39 cellular contexts compared by ENCODE assay signal in the genomic region with DNA sequence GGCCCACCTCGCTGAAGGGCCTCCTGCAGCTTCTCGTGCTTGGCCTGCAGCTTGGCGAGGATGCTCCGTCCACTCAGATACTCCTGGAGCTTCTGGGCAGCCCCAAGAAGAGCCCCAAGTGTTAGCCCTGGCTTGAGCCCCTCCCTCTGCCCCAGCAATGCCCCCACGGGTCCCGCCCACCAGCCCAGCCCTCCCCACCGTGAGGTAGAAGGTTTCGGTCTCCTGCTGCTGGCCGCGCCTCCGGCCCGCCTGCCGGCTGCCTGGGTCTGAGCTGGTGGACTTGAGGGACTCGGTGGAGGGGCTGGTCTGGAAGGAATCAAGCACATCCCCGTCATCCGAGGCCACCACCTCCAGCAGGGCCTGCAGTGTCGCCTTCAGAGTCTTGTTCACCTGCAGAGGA. TPM values are rescaled to one million over a fixed set of nuclear protein-coding genes. Genes with fewer than 3 reads are reported as not detected.
"Had no signal": no experiment of that assay in that cellular context is flagged by ENCODE, and none has a peak within 500 bp of the region (broad histone marks: within the 10 kb centered on the region; RNA-seq: fewer than 3 reads in every experiment).

No MANE protein-coding gene starts in this region.

- H3K4me3 Mint-ChIP-seq: activated CD4-positive, alpha-beta memory T cell treated with anti-CD3 and anti-CD28 coated beads, Interleukin-2, amount 10 ng/mL, durations not matched to agents 7 days and 5 days; activated CD4-positive, alpha-beta T cell treated with anti-CD3 and anti-CD28 coated beads for 36 hours; activated CD4-positive, alpha-beta T cell treated with anti-CD3 and anti-CD28 coated beads, Interleukin-2, amount 10 ng/mL, durations not matched to agents 7 days and 5 days; activated CD8-positive, alpha-beta memory T cell treated with anti-CD3 and anti-CD28 coated beads, Interleukin-2, amount 10 ng/mL, durations not matched to agents 7 days and 5 days; activated CD8-positive, alpha-beta T cell treated with anti-CD3 and anti-CD28 coated beads, Interleukin-2, amount 10 ng/mL, durations not matched to agents 7 days and 5 days; activated naive CD4-positive, alpha-beta T cell treated with anti-CD3 and anti-CD28 coated beads for 36 hours; activated naive CD8-positive, alpha-beta T cell treated with anti-CD3 and anti-CD28 coated beads for 36 hours; activated T-cell treated with anti-CD3 and anti-CD28 coated beads, Interleukin-2, amount 50 U/mL, for 4 hours; activated T-cell treated with anti-CD3 and anti-CD28 coated beads, Interleukin-2, amount 50 U/mL, for 72 hours; activated T-helper 1 cell treated with anti-CD3 and anti-CD28 coated beads, Interleukin-12 subunit alpha, Interleukin-12 subunit beta, Interleukin-2, Interleukin-4 antibody, amounts not matched to agents 30 ng/mL and 10 ng/mL and 1 ng/mL, durations not matched to agents 14 hours and 24 hours and 36 hours; activated T-helper 17 cell treated with anti-CD3 and anti-CD28 coated beads, Interleukin-2, amount 50 U/mL, for 72 hours; T-helper 1 cell treated with Interleukin-12 subunit alpha and Interleukin-12 subunit beta and Interleukin-4 antibody, amounts not matched to agents 30 μg/mL and 1 μg/mL, for 36 hours; T-helper 2 cell treated with Interferon-gamma antibody and Interleukin-4, amounts not matched to agents 5 μg/mL and 100 μg/mL, for 36 hours; WTC11 had no signal

- H3K36me3 ChIP-seq: adrenal gland, brain microvascular endothelial cell, breast epithelium had no signal

- H3K9me3 ChIP-seq: adrenal gland, body of pancreas, breast epithelium had no signal

- H3K27me3 Mint-ChIP-seq: activated CD4-positive, alpha-beta memory T cell treated with anti-CD3 and anti-CD28 coated beads, Interleukin-2, amount 10 ng/mL, durations not matched to agents 7 days and 5 days; activated CD4-positive, alpha-beta T cell treated with anti-CD3 and anti-CD28 coated beads for 36 hours; activated CD4-positive, alpha-beta T cell treated with anti-CD3 and anti-CD28 coated beads, Interleukin-2, amount 10 ng/mL, durations not matched to agents 7 days and 5 days; activated CD8-positive, alpha-beta memory T cell treated with anti-CD3 and anti-CD28 coated beads, Interleukin-2, amount 10 ng/mL, durations not matched to agents 7 days and 5 days; activated naive CD8-positive, alpha-beta T cell treated with anti-CD3 and anti-CD28 coated beads for 36 hours; activated T-helper 17 cell treated with anti-CD3 and anti-CD28 coated beads, Interleukin-2, amount 50 U/mL, for 72 hours had no signal

- H3K4me1 Mint-ChIP-seq: activated CD8-positive, alpha-beta memory T cell treated with anti-CD3 and anti-CD28 coated beads, Interleukin-2, amount 10 ng/mL, durations not matched to agents 7 days and 5 days; activated T-helper 17 cell treated with anti-CD3 and anti-CD28 coated beads, Interleukin-2, amount 50 U/mL, for 72 hours; WTC11 had no signal

- H3K27ac ChIP-seq: adrenal gland, body of pancreas, brain microvascular endothelial cell, breast epithelium, VCaP had no signal

- H3K4me3 ChIP-seq: adrenal gland, body of pancreas, breast epithelium had no signal

- ATAC-seq: activated CD4-positive, alpha-beta T cell treated with anti-CD3 and anti-CD28 coated beads for 36 hours; activated CD4-positive, CD25-positive, alpha-beta regulatory T cell treated with anti-CD3 and anti-CD28 coated beads, Interleukin-2, amount 50 U/mL, for 24 hours; activated CD8-positive, alpha-beta memory T cell treated with anti-CD3 and anti-CD28 coated beads, Interleukin-2, amount 10 ng/mL, durations not matched to agents 7 days and 5 days; activated CD8-positive, alpha-beta T cell treated with anti-CD3 and anti-CD28 coated beads, Interleukin-2, amount 10 ng/mL, durations not matched to agents 7 days and 5 days; activated naive CD4-positive, alpha-beta T cell treated with anti-CD3 and anti-CD28 coated beads, Interleukin-2, amount 50 U/mL, for 72 hours; activated T-cell treated with anti-CD3 and anti-CD28 coated beads, Interleukin-2, amount 50 U/mL, for 4 hours; activated T-cell treated with anti-CD3 and anti-CD28 coated beads, Interleukin-2, amount 50 U/mL, for 72 hours; activated T-helper 17 cell treated with anti-CD3 and anti-CD28 coated beads, Interleukin-2, amount 50 U/mL, for 72 hours; body of pancreas; WTC11 had no signal

- H3K4me1 ChIP-seq: adrenal gland, body of pancreas, breast epithelium had no signal

- H3K27me3 ChIP-seq: body of pancreas, brain microvascular endothelial cell had no signal

- H3K27ac Mint-ChIP-seq: activated CD4-positive, alpha-beta memory T cell treated with anti-CD3 and anti-CD28 coated beads, Interleukin-2, amount 10 ng/mL, durations not matched to agents 7 days and 5 days; activated CD4-positive, alpha-beta T cell treated with anti-CD3 and anti-CD28 coated beads for 36 hours; activated CD8-positive, alpha-beta memory T cell treated with anti-CD3 and anti-CD28 coated beads, Interleukin-2, amount 10 ng/mL, durations not matched to agents 7 days and 5 days; activated naive CD4-positive, alpha-beta T cell treated with anti-CD3 and anti-CD28 coated beads for 36 hours; activated naive CD4-positive, alpha-beta T cell treated with anti-CD3 and anti-CD28 coated beads, Interleukin-2, amount 50 U/mL, for 72 hours; activated naive CD8-positive, alpha-beta T cell treated with anti-CD3 and anti-CD28 coated beads for 36 hours; activated T-cell treated with anti-CD3 and anti-CD28 coated beads, Interleukin-2, amount 50 U/mL, for 72 hours; activated T-helper 1 cell treated with anti-CD3 and anti-CD28 coated beads, Interleukin-12 subunit alpha, Interleukin-12 subunit beta, Interleukin-2, Interleukin-4 antibody, amounts not matched to agents 30 ng/mL and 10 ng/mL and 1 ng/mL, durations not matched to agents 14 hours and 24 hours and 36 hours; activated T-helper 17 cell treated with anti-CD3 and anti-CD28 coated beads, Interleukin-2, amount 50 U/mL, for 72 hours; T-helper 1 cell treated with Interleukin-12 subunit alpha and Interleukin-12 subunit beta and Interleukin-4 antibody, amounts not matched to agents 30 μg/mL and 1 μg/mL, for 36 hours; T-helper 2 cell treated with Interferon-gamma antibody and Interleukin-4, amounts not matched to agents 5 μg/mL and 100 μg/mL, for 36 hours; WTC11 had no signal

- DNase-seq: activated CD4-positive, alpha-beta memory T cell treated with anti-CD3 and anti-CD28 coated beads, Interleukin-2, amount 10 ng/mL, durations not matched to agents 7 days and 5 days; activated CD4-positive, alpha-beta T cell treated with anti-CD3 and anti-CD28 coated beads for 1 hour; activated CD4-positive, alpha-beta T cell treated with anti-CD3 and anti-CD28 coated beads for 36 hours; activated CD4-positive, alpha-beta T cell treated with anti-CD3 and anti-CD28 coated beads for 48 hours; activated CD4-positive, alpha-beta T cell treated with anti-CD3 and anti-CD28 coated beads, Interleukin-2, amount 10 ng/mL, durations not matched to agents 7 days and 5 days; activated CD4-positive, alpha-beta T cell treated with anti-CD3 and anti-CD28 coated beads, Interleukin-2, amount 50 U/mL, for 48 hours; activated CD4-positive, CD25-positive, alpha-beta regulatory T cell; activated CD8-positive, alpha-beta memory T cell treated with anti-CD3 and anti-CD28 coated beads for 24 hours; activated CD8-positive, alpha-beta memory T cell treated with anti-CD3 and anti-CD28 coated beads, Interleukin-2, amount 10 ng/mL, durations not matched to agents 7 days and 5 days; activated CD8-positive, alpha-beta memory T cell treated with anti-CD3 and anti-CD28 coated beads, Interleukin-2, amount 50 U/mL, for 48 hours; activated CD8-positive, alpha-beta T cell treated with anti-CD3 and anti-CD28 coated beads, Interleukin-2, amount 10 ng/mL, durations not matched to agents 7 days and 5 days; activated effector memory CD4-positive, alpha-beta T cell treated with anti-CD3 and anti-CD28 coated beads, Interleukin-2, amount 50 U/mL, for 16 hours; activated gamma-delta T cell treated with Interleukin-2 at 50 U/mL for 16 hours; activated naive CD4-positive, alpha-beta T cell; activated naive CD4-positive, alpha-beta T cell treated with anti-CD3 and anti-CD28 coated beads for 36 hours; activated naive CD4-positive, alpha-beta T cell treated with anti-CD3 and anti-CD28 coated beads, Interleukin-2, amount 50 U/mL, for 16 hours; activated naive CD8-positive, alpha-beta T cell treated with anti-CD3 and anti-CD28 coated beads for 36 hours; activated T-cell treated with anti-CD3 and anti-CD28 coated beads, Interleukin-2, amount 50 U/mL, for 1 hour; activated T-cell treated with anti-CD3 and anti-CD28 coated beads, Interleukin-2, amount 50 U/mL, for 4 hours; activated T-cell treated with anti-CD3 and anti-CD28 coated beads, Interleukin-2, amount 50 U/mL, for 72 hours; adrenal gland; amniotic stem cell; body of pancreas; brain microvascular endothelial cell; central memory CD4-positive, alpha-beta T cell; SW 1271; T-helper 1 cell; T-helper 2 cell; T-helper 9 cell had no signal

- H3K9me3 Mint-ChIP-seq: activated CD4-positive, alpha-beta memory T cell treated with anti-CD3 and anti-CD28 coated beads, Interleukin-2, amount 10 ng/mL, durations not matched to agents 7 days and 5 days; activated CD4-positive, alpha-beta T cell treated with anti-CD3 and anti-CD28 coated beads, Interleukin-2, amount 10 ng/mL, durations not matched to agents 7 days and 5 days; activated naive CD4-positive, alpha-beta T cell treated with anti-CD3 and anti-CD28 coated beads for 36 hours; activated naive CD4-positive, alpha-beta T cell treated with anti-CD3 and anti-CD28 coated beads, Interleukin-2, amount 50 U/mL, for 72 hours; activated naive CD8-positive, alpha-beta T cell treated with anti-CD3 and anti-CD28 coated beads for 36 hours; activated T-cell treated with anti-CD3 and anti-CD28 coated beads, Interleukin-2, amount 50 U/mL, for 4 hours; activated T-cell treated with anti-CD3 and anti-CD28 coated beads, Interleukin-2, amount 50 U/mL, for 72 hours; activated T-helper 1 cell treated with anti-CD3 and anti-CD28 coated beads, Interleukin-12 subunit alpha, Interleukin-12 subunit beta, Interleukin-2, Interleukin-4 antibody, amounts not matched to agents 30 ng/mL and 10 ng/mL and 1 ng/mL, durations not matched to agents 14 hours and 24 hours and 36 hours; activated T-helper 17 cell treated with anti-CD3 and anti-CD28 coated beads, Interleukin-2, amount 50 U/mL, for 72 hours; T-helper 1 cell treated with Interleukin-12 subunit alpha and Interleukin-12 subunit beta and Interleukin-4 antibody, amounts not matched to agents 30 μg/mL and 1 μg/mL, for 36 hours; T-helper 2 cell treated with Interferon-gamma antibody and Interleukin-4, amounts not matched to agents 5 μg/mL and 100 μg/mL, for 36 hours; WTC11 had no signal

RNA-seq across cellular contexts. Expression of a gene that starts 8.7 kb away (rescaled TPM):
- total RNA-seq: activated CD4-positive, alpha-beta memory T cell treated with anti-CD3 and anti-CD28 coated beads, Interleukin-2, amount 10 ng/mL, durations not matched to agents 7 days and 5 days; activated CD4-positive, alpha-beta T cell treated with anti-CD3 and anti-CD28 coated beads for 36 hours; activated CD4-positive, alpha-beta T cell treated with anti-CD3 and anti-CD28 coated beads, Interleukin-2, amount 10 ng/mL, durations not matched to agents 7 days and 5 days; activated CD8-positive, alpha-beta memory T cell treated with anti-CD3 and anti-CD28 coated beads, Interleukin-2, amount 10 ng/mL, durations not matched to agents 7 days and 5 days; activated CD8-positive, alpha-beta T cell treated with anti-CD3 and anti-CD28 coated beads, Interleukin-2, amount 10 ng/mL, durations not matched to agents 7 days and 5 days; activated naive CD4-positive, alpha-beta T cell treated with anti-CD3 and anti-CD28 coated beads for 36 hours; activated naive CD4-positive, alpha-beta T cell treated with anti-CD3 and anti-CD28 coated beads, Interleukin-2, amount 50 U/mL, for 72 hours; activated naive CD8-positive, alpha-beta T cell treated with anti-CD3 and anti-CD28 coated beads for 36 hours; activated T-cell treated with anti-CD3 and anti-CD28 coated beads, Interleukin-2, amount 50 U/mL, for 4 hours; activated T-cell treated with anti-CD3 and anti-CD28 coated beads, Interleukin-2, amount 50 U/mL, for 72 hours; activated T-helper 1 cell treated with anti-CD3 and anti-CD28 coated beads, Interleukin-12 subunit alpha, Interleukin-12 subunit beta, Interleukin-2, Interleukin-4 antibody, amounts not matched to agents 30 ng/mL and 10 ng/mL and 1 ng/mL, durations not matched to agents 14 hours and 24 hours and 36 hours; astrocyte had no signal
